In genomic region chr20:62898970-62899632, GRCh38 we compare ENCODE assay signal across 12 cellular contexts. TPM values are rescaled to one million over a fixed set of nuclear protein-coding genes. Genes with fewer than 3 reads are reported as not detected.
DNase-seq lines count a peak whose midpoint lies in the region; ATAC-seq, FAIRE-seq and TF ChIP-seq lines count a peak whose summit lies in the region.
"Had no signal": no experiment of that assay in that cellular context is flagged by ENCODE, and none has a peak within 500 bp of the region (broad histone marks: within the 10 kb centered on the region; RNA-seq: fewer than 3 reads in every experiment).

No MANE protein-coding gene starts in this region.

- no peaks in the 10 kb centered on the region for H3K27me3 Mint-ChIP-seq in activated T-helper 2 cell treated with anti-CD3 and anti-CD28 coated beads, Interferon-gamma antibody, Interleukin-2, Interleukin-4, amounts not matched to agents 10 μg/mL and 5 μg/mL and 100 μg/mL, durations not matched to agents 14 hours and 24 hours and 36 hours (ENCODE audit: low read depth)
- no peaks in the 10 kb centered on the region for H3K27me3 Mint-ChIP-seq in neural crest cell (ENCODE audit: low read depth)

- H3K4me1 ChIP-seq in HUES48 (ENCODE audit: control insufficient read depth, insufficient read depth, low read length): peaks cover 27% of the 10 kb centered on the region
- H3K4me1 ChIP-seq in spleen: peaks cover 18 to 31% (median 25%) of the 10 kb centered on the region in 6 donors

- H3K36me3 ChIP-seq in HUES48 (ENCODE audit: control insufficient read depth, insufficient read depth, low read length) (peaks cover 66% of the 10 kb centered on the region), spleen (peaks cover 0 to 63% (median 52%) of the 10 kb centered on the region in 6 donors)

- no peaks in the 10 kb centered on the region for H3K9me3 ChIP-seq in HUES48 (ENCODE audit: control insufficient read depth, insufficient read depth, low read length)
- no peaks in the 10 kb centered on the region for H3K9me3 ChIP-seq in spleen

- intact Hi-C loops in activated T-helper 2 cell treated with anti-CD3 and anti-CD28 coated beads, Interferon-gamma antibody, Interleukin-2, Interleukin-4, amounts not matched to agents 10 μg/mL and 5 μg/mL and 100 μg/mL, durations not matched to agents 14 hours and 24 hours and 36 hours (cut with micrococcal nuclease): no loop called here
- intact Hi-C loops in spleen (cut with DNase I; ENCODE audit: low total_unique reads): loop anchor here (10.0 kb wide), 1 partner anchor 106 kb away; the partner anchor contains the start of gene BHLHE23

- 46 to 55% (median 48%) methylated on average over 16 of the region's 16 CpGs for WGBS in spleen, 5 donors

- no peak for TF ChIP-seq POLR2A in GM12891 (IDR thresholded peaks at IDR 0.05; ENCODE audit: low read depth, low read length)
- no peak for TF ChIP-seq POLR2A in spleen (IDR thresholded peaks at IDR 0.05)

- H3K36me3 Mint-ChIP-seq in activated T-helper 2 cell treated with anti-CD3 and anti-CD28 coated beads, Interferon-gamma antibody, Interleukin-2, Interleukin-4, amounts not matched to agents 10 μg/mL and 5 μg/mL and 100 μg/mL, durations not matched to agents 14 hours and 24 hours and 36 hours (ENCODE audit: low read depth): peaks cover 78% of the 10 kb centered on the region
- peaks cover 11% of the 10 kb centered on the region for H3K36me3 Mint-ChIP-seq in neural crest cell (ENCODE audit: low read depth)

- peak overlapping the region; percentile 73 for H3K27ac Mint-ChIP-seq in activated T-helper 2 cell treated with anti-CD3 and anti-CD28 coated beads, Interferon-gamma antibody, Interleukin-2, Interleukin-4, amounts not matched to agents 10 μg/mL and 5 μg/mL and 100 μg/mL, durations not matched to agents 14 hours and 24 hours and 36 hours
- peak overlapping the region; percentile 43 for H3K27ac Mint-ChIP-seq in neural crest cell (ENCODE audit: unreplicated experiment)

- no peak for DNase-seq in GM12891 (ENCODE audit: insufficient read length, low spot score)
- peak; percentile 43 for DNase-seq in activated T-helper 2 cell treated with anti-CD3 and anti-CD28 coated beads, Interferon-gamma antibody, Interleukin-2, Interleukin-4, amounts not matched to agents 10 μg/mL and 5 μg/mL and 100 μg/mL, durations not matched to agents 14 hours and 24 hours and 36 hours (ENCODE audit: low spot score)
- DNase-seq in neural crest cell (ENCODE audit: low read depth, low spot score): no peak
- no peak for DNase-seq in spleen
- no peak for DNase-seq in coronary artery (ENCODE audit: low spot score)
- DNase-seq: brain microvascular endothelial cell; IMR-90; NCI-H82; stimulated activated naive CD4-positive, alpha-beta T cell treated with Interleukin-2 at 50 U/mL for 16 hours had no signal

- no peak overlapping the region for H3K9ac ChIP-seq in HUES48 (ENCODE audit: low read depth, low read length)

- H3K27ac ChIP-seq in HUES48 (ENCODE audit: low read depth, low read length) (peak overlapping the region; percentile 21), spleen (no peak overlapping the region), coronary artery (no peak overlapping the region)
- H3K27ac ChIP-seq: brain microvascular endothelial cell had no signal

- H3K4me3 Mint-ChIP-seq in activated T-helper 2 cell treated with anti-CD3 and anti-CD28 coated beads, Interferon-gamma antibody, Interleukin-2, Interleukin-4, amounts not matched to agents 10 μg/mL and 5 μg/mL and 100 μg/mL, durations not matched to agents 14 hours and 24 hours and 36 hours (ENCODE audit: low read depth): peak overlapping the region; percentile 62
- no peak overlapping the region for H3K4me3 Mint-ChIP-seq in neural crest cell

- FAIRE-seq in GM12891 (lab: Jason Lieb, UNC): peak; percentile 38

- H3K27me3 ChIP-seq in HUES48 (ENCODE audit: control insufficient read depth, insufficient read depth, low read length) (no peaks in the 10 kb centered on the region), spleen (replicated peaks in 1 of 7) (no peaks in the 10 kb centered on the region)
- H3K27me3 ChIP-seq: brain microvascular endothelial cell had no signal

- H3K9me3 Mint-ChIP-seq in activated T-helper 2 cell treated with anti-CD3 and anti-CD28 coated beads, Interferon-gamma antibody, Interleukin-2, Interleukin-4, amounts not matched to agents 10 μg/mL and 5 μg/mL and 100 μg/mL, durations not matched to agents 14 hours and 24 hours and 36 hours: no peaks in the 10 kb centered on the region
- no peaks in the 10 kb centered on the region for H3K9me3 Mint-ChIP-seq in neural crest cell

- ATAC-seq in GM21526 (IDR thresholded peaks at IDR 0.05; ENCODE audit: low FRiP score, unreplicated experiment): no peak

- H3K4me1 Mint-ChIP-seq in activated T-helper 2 cell treated with anti-CD3 and anti-CD28 coated beads, Interferon-gamma antibody, Interleukin-2, Interleukin-4, amounts not matched to agents 10 μg/mL and 5 μg/mL and 100 μg/mL, durations not matched to agents 14 hours and 24 hours and 36 hours (ENCODE audit: low read depth): peaks cover 30% of the 10 kb centered on the region
- H3K4me1 Mint-ChIP-seq in neural crest cell: peaks cover 14% of the 10 kb centered on the region

- no peak for TF ChIP-seq CTCF in neural crest cell (conservative IDR thresholded peaks at IDR 0.05)
- TF ChIP-seq CTCF in spleen (IDR thresholded peaks at IDR 0.05 in 8 of 11, conservative IDR thresholded peaks at IDR 0.05 in 3 of 11): no peak
- TF ChIP-seq CTCF in coronary artery (IDR thresholded peaks at IDR 0.05): no peak

- H3K4me3 ChIP-seq in HUES48 (ENCODE audit: low read depth, low read length): no peak overlapping the region
- no peak overlapping the region for H3K4me3 ChIP-seq in spleen
- H3K4me3 ChIP-seq in coronary artery: no peak overlapping the region
- H3K4me3 ChIP-seq: lung had no signal

TF ChIP-seq in GM12891, 5 proteins besides CTCF, POLR2A, EP300 and RAD21:
- TF ChIP-seq TAF1 (IDR thresholded peaks at IDR 0.05; ENCODE audit: low read depth, low read length) (no peak), PAX5 (IDR thresholded peaks at IDR 0.05; ENCODE audit: insufficient read depth, low read length, severe bottlenecking) (no peak), SPI1 (IDR thresholded peaks at IDR 0.05; ENCODE audit: low read depth, low read length) (no peak), POU2F2 (IDR thresholded peaks at IDR 0.05; ENCODE audit: low read depth, low read length) (no peak), POLR2AphosphoS5 (IDR thresholded peaks at IDR 0.05; ENCODE audit: low read depth, low read length) (peak; percentile 48; the same call in 1 of the 2 replicates)

RNA-seq across cellular contexts. Expression of gene DIDO1, which starts 27.2 kb away (rescaled TPM):
- 29.5 TPM for polyA plus RNA-seq in GM12891 (2012; ENCODE audit: low read depth, missing spikeins)
- total RNA-seq in activated T-helper 2 cell treated with anti-CD3 and anti-CD28 coated beads, Interferon-gamma antibody, Interleukin-2, Interleukin-4, amounts not matched to agents 10 μg/mL and 5 μg/mL and 100 μg/mL, durations not matched to agents 14 hours and 24 hours and 36 hours: 57.9 and 59.8 TPM in 2 replicates
- total RNA-seq in neural crest cell: 72.0 TPM in 2 replicates
- total RNA-seq in spleen: 10 to 100 TPM; 61.2 to 79.6 (median 76.0) TPM
- 10 to 100 TPM; 17.4 to 23.2 (median 17.8) TPM for polyA plus RNA-seq in spleen

RNA-seq across cellular contexts. Expression of gene TCFL5, which starts 37.5 kb away (rescaled TPM):
- 9.5 TPM for polyA plus RNA-seq in GM12891 (2012; ENCODE audit: low read depth, missing spikeins)
- 5.7 and 7.1 TPM in 2 replicates for total RNA-seq in activated T-helper 2 cell treated with anti-CD3 and anti-CD28 coated beads, Interferon-gamma antibody, Interleukin-2, Interleukin-4, amounts not matched to agents 10 μg/mL and 5 μg/mL and 100 μg/mL, durations not matched to agents 14 hours and 24 hours and 36 hours
- 17.5 and 17.6 TPM in 2 replicates for total RNA-seq in neural crest cell
- total RNA-seq in spleen: 1 to 10 TPM; 4.1 to 8.8 (median 6.8) TPM
- polyA plus RNA-seq in spleen: 1 to 10 TPM; 4.5 to 6.3 (median 5.3) TPM

RNA-seq across cellular contexts. Expression of gene GID8, which starts 38.8 kb away (rescaled TPM):
- polyA plus RNA-seq in GM12891 (2012; ENCODE audit: low read depth, missing spikeins): 23.0 TPM
- total RNA-seq in activated T-helper 2 cell treated with anti-CD3 and anti-CD28 coated beads, Interferon-gamma antibody, Interleukin-2, Interleukin-4, amounts not matched to agents 10 μg/mL and 5 μg/mL and 100 μg/mL, durations not matched to agents 14 hours and 24 hours and 36 hours: 50.5 and 53.7 TPM in 2 replicates
- total RNA-seq in neural crest cell: 62.3 and 65.6 TPM in 2 replicates
- 10 to 100 TPM; 26.5 to 33.3 (median 29.6) TPM for total RNA-seq in spleen
- polyA plus RNA-seq in spleen: 10 to 100 TPM in 2 of 3 donors, 1 to 10 TPM in 1; 9.7 to 12.9 (median 12.0) TPM

RNA-seq across cellular contexts. Expression of gene SLC17A9, which starts 53.4 kb away (rescaled TPM):
- polyA plus RNA-seq in GM12891 (2012; ENCODE audit: low read depth, missing spikeins): 33.7 TPM
- 20.2 and 21.4 TPM in 2 replicates for total RNA-seq in activated T-helper 2 cell treated with anti-CD3 and anti-CD28 coated beads, Interferon-gamma antibody, Interleukin-2, Interleukin-4, amounts not matched to agents 10 μg/mL and 5 μg/mL and 100 μg/mL, durations not matched to agents 14 hours and 24 hours and 36 hours
- total RNA-seq in neural crest cell: 1.2 and 1.4 TPM in 2 replicates
- total RNA-seq in spleen: 10 to 100 TPM; 18.8 to 41.9 (median 31.4) TPM
- polyA plus RNA-seq in spleen: 10 to 100 TPM; 34.4 to 95.3 (median 41.5) TPM
